Comparison of ENCODE assay signal across 1 cellular context in the genomic region with DNA sequence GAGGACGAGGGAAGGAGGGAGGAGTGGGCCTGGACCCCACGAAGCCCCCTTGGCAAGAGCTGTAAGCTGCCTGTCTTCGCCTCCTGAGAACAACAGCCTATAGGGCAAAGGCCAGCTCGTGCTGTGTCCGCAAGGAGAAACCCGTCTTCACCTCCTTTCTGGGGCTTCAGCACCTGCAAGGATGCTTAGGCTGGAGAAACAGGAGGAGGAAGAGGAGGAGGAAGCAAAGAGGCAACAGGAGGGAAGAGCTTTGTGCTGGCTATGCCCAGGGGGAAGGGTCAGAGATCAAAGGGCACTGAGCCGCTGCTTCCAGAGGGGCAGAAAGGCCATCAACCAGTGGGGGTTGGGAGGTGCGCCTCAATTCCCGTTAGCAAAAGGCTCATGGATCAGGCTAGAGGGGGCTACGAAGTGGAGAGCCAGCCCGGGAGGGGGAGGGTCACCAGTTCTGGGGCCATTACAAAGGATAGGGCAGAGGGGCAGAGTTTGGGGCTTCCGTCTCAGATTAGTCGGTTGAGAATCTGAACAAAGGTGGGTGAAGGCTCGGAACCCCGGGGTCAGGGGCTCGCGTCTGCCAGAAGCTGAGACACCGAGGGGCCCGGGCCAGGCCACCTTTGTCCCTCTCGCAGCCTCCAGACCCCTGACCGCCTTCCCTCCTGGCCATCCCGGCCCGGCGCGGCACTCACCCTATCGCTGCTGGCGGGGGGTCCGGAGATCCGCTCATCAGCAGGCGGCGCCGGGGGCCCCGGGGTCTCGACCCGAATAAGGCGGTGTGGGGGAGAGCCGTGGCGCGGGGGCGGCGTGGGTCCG.
TF ChIP-seq lines count a peak whose summit lies in the region.

No MANE protein-coding gene starts in this region.

TF ChIP-seq in HepG2, 621 proteins besides CTCF, POLR2A, EP300 and RAD21 (continued from another document and continues in another):
- TF ChIP-seq ZFP90 (CRISPR knock-in tag; IDR thresholded peaks at IDR 0.05; ENCODE audit: borderline replicate concordance) (no peak), AGO2 (optimal IDR thresholded peaks at IDR 0.05; ENCODE audit: low read depth, low read length) (peak; percentile 44), MEIS1 (CRISPR knock-in tag; IDR thresholded peaks at IDR 0.05; ENCODE audit: borderline replicate concordance) (no peak), ZFX (CRISPR knock-in tag; IDR thresholded peaks at IDR 0.05; ENCODE audit: low read depth) (peak; percentile 57), ZNF556 (CRISPR knock-in tag; IDR thresholded peaks at IDR 0.05; ENCODE audit: borderline replicate concordance) (0 out of 2 replicates have a peak, but pooled peaks have one; percentile 52), TBX2 (CRISPR knock-in tag; IDR thresholded peaks at IDR 0.05; ENCODE audit: borderline replicate concordance) (peak; percentile 30; the same call in 1 of the 2 replicates), SOX6 (IDR thresholded peaks at IDR 0.05) (no peak), SOX6 (CRISPR knock-in tag; IDR thresholded peaks at IDR 0.05) (peak; percentile 48; the same call in 1 of the 2 replicates), ZNF562 (CRISPR knock-in tag; IDR thresholded peaks at IDR 0.05; ENCODE audit: borderline replicate concordance) (no peak), SAFB2 (CRISPR knock-in tag; IDR thresholded peaks at IDR 0.05; ENCODE audit: borderline replicate concordance, low read depth) (0 out of 2 replicates have a peak, but pooled peaks have one; percentile 40), ZNF160 (CRISPR knock-in tag; IDR thresholded peaks at IDR 0.05) (0 out of 2 replicates have a peak, but pooled peaks have one; percentile 54), BRD4 (CRISPR knock-in tag; IDR thresholded peaks at IDR 0.05) (no peak), MTA1 (CRISPR knock-in tag; IDR thresholded peaks at IDR 0.05; ENCODE audit: borderline replicate concordance) (peak; percentile 82; the same call in 1 of the 2 replicates), HOXA5 (CRISPR knock-in tag; IDR thresholded peaks at IDR 0.05) (0 out of 2 replicates have a peak, but pooled peaks have one; percentile 27), EZH2 (conservative IDR thresholded peaks at IDR 0.05; ENCODE audit: low read depth, low read length) (no peak), ZFP41 (CRISPR knock-in tag; IDR thresholded peaks at IDR 0.05; ENCODE audit: borderline replicate concordance) (no peak), PHB2 (IDR thresholded peaks at IDR 0.05; ENCODE audit: partially characterized antibody) (no peak), TARDBP (CRISPR knock-in tag; IDR thresholded peaks at IDR 0.05) (0 out of 2 replicates have a peak, but pooled peaks have one; percentile 40), MYNN (CRISPR knock-in tag; IDR thresholded peaks at IDR 0.05; ENCODE audit: low read depth) (no peak), MAFG (CRISPR knock-in tag; IDR thresholded peaks at IDR 0.05) (no peak), CHD4 (IDR thresholded peaks at IDR 0.05; ENCODE audit: borderline replicate concordance, low read length) (no peak), FOXC1 (CRISPR knock-in tag; IDR thresholded peaks at IDR 0.05; ENCODE audit: borderline replicate concordance) (0 out of 2 replicates have a peak, but pooled peaks have one; percentile 44), SAP130 (CRISPR knock-in tag; IDR thresholded peaks at IDR 0.05; ENCODE audit: low read depth) (peak; percentile 71), ZNF17 (CRISPR knock-in tag; IDR thresholded peaks at IDR 0.05) (no peak), KDM5B (CRISPR knock-in tag; IDR thresholded peaks at IDR 0.05; ENCODE audit: borderline replicate concordance) (peak; percentile 35; the same call in 1 of the 2 replicates), DPF2 (CRISPR knock-in tag; IDR thresholded peaks at IDR 0.05; ENCODE audit: borderline replicate concordance, low read depth) (no peak), NR2C2 (CRISPR knock-in tag; IDR thresholded peaks at IDR 0.05; ENCODE audit: borderline replicate concordance) (peak; percentile 96), DNMT1 (CRISPR knock-in tag; IDR thresholded peaks at IDR 0.05) (0 out of 2 replicates have a peak, but pooled peaks have one; percentile 65), SALL2 (CRISPR knock-in tag; IDR thresholded peaks at IDR 0.05) (peak; percentile 45; the same call in 1 of the 2 replicates), ELF3 (CRISPR knock-in tag; IDR thresholded peaks at IDR 0.05) (peak; percentile 75; the same call in 1 of the 2 replicates), ZNF225 (CRISPR knock-in tag; IDR thresholded peaks at IDR 0.05) (0 out of 2 replicates have a peak, but pooled peaks have one; percentile 43), KLF12 (CRISPR knock-in tag; IDR thresholded peaks at IDR 0.05; ENCODE audit: borderline replicate concordance) (no peak), ZNF577 (CRISPR knock-in tag; IDR thresholded peaks at IDR 0.05; ENCODE audit: borderline replicate concordance, low read depth) (no peak)
- TF ChIP-seq, protein P1, sequence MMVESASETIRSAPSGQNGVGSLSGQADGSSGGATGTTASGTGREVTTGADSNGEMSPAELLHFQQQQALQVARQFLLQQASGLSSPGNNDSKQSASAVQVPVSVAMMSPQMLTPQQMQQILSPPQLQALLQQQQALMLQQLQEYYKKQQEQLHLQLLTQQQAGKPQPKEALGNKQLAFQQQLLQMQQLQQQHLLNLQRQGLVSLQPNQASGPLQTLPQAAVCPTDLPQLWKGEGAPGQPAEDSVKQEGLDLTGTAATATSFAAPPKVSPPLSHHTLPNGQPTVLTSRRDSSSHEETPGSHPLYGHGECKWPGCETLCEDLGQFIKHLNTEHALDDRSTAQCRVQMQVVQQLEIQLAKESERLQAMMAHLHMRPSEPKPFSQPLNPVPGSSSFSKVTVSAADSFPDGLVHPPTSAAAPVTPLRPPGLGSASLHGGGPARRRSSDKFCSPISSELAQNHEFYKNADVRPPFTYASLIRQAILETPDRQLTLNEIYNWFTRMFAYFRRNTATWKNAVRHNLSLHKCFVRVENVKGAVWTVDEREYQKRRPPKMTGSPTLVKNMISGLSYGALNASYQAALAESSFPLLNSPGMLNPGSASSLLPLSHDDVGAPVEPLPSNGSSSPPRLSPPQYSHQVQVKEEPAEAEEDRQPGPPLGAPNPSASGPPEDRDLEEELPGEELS (CRISPR knock-in tag; IDR thresholded peaks at IDR 0.05), result no peak
- TF ChIP-seq, protein P2, sequence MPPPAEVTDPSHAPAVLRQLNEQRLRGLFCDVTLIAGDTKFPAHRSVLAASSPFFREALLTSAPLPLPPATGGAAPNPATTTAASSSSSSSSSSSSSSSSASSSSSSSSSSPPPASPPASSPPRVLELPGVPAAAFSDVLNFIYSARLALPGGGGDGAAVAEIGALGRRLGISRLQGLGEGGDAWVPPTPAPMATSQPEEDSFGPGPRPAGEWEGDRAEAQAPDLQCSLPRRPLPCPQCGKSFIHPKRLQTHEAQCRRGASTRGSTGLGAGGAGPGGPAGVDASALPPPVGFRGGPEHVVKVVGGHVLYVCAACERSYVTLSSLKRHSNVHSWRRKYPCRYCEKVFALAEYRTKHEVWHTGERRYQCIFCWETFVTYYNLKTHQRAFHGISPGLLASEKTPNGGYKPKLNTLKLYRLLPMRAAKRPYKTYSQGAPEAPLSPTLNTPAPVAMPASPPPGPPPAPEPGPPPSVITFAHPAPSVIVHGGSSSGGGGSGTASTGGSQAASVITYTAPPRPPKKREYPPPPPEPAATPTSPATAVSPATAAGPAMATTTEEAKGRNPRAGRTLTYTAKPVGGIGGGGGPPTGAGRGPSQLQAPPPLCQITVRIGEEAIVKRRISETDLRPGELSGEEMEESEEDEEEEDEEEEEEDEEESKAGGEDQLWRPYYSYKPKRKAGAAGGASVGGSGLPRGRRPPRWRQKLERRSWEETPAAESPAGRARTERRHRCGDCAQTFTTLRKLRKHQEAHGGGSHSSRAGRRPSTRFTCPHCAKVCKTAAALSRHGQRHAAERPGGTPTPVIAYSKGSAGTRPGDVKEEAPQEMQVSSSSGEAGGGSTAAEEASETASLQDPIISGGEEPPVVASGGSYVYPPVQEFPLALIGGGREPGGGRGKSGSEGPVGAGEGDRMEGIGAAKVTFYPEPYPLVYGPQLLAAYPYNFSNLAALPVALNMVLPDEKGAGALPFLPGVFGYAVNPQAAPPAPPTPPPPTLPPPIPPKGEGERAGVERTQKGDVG (CRISPR knock-in tag; IDR thresholded peaks at IDR 0.05; ENCODE audit: borderline replicate concordance), result 0 out of 2 replicates have a peak, but pooled peaks have one; percentile 27
- TF ChIP-seq, protein P3, sequence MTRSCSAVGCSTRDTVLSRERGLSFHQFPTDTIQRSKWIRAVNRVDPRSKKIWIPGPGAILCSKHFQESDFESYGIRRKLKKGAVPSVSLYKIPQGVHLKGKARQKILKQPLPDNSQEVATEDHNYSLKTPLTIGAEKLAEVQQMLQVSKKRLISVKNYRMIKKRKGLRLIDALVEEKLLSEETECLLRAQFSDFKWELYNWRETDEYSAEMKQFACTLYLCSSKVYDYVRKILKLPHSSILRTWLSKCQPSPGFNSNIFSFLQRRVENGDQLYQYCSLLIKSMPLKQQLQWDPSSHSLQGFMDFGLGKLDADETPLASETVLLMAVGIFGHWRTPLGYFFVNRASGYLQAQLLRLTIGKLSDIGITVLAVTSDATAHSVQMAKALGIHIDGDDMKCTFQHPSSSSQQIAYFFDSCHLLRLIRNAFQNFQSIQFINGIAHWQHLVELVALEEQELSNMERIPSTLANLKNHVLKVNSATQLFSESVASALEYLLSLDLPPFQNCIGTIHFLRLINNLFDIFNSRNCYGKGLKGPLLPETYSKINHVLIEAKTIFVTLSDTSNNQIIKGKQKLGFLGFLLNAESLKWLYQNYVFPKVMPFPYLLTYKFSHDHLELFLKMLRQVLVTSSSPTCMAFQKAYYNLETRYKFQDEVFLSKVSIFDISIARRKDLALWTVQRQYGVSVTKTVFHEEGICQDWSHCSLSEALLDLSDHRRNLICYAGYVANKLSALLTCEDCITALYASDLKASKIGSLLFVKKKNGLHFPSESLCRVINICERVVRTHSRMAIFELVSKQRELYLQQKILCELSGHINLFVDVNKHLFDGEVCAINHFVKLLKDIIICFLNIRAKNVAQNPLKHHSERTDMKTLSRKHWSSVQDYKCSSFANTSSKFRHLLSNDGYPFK (CRISPR knock-in tag; IDR thresholded peaks at IDR 0.05; ENCODE audit: borderline replicate concordance), result peak; percentile 18; the same call in 1 of the 2 replicates
- TF ChIP-seq, protein P4, sequence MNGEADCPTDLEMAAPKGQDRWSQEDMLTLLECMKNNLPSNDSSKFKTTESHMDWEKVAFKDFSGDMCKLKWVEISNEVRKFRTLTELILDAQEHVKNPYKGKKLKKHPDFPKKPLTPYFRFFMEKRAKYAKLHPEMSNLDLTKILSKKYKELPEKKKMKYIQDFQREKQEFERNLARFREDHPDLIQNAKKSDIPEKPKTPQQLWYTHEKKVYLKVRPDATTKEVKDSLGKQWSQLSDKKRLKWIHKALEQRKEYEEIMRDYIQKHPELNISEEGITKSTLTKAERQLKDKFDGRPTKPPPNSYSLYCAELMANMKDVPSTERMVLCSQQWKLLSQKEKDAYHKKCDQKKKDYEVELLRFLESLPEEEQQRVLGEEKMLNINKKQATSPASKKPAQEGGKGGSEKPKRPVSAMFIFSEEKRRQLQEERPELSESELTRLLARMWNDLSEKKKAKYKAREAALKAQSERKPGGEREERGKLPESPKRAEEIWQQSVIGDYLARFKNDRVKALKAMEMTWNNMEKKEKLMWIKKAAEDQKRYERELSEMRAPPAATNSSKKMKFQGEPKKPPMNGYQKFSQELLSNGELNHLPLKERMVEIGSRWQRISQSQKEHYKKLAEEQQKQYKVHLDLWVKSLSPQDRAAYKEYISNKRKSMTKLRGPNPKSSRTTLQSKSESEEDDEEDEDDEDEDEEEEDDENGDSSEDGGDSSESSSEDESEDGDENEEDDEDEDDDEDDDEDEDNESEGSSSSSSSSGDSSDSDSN (CRISPR knock-in tag; IDR thresholded peaks at IDR 0.05), result peak; percentile 53; the same call in 1 of the 2 replicates
- TF ChIP-seq, protein P5, sequence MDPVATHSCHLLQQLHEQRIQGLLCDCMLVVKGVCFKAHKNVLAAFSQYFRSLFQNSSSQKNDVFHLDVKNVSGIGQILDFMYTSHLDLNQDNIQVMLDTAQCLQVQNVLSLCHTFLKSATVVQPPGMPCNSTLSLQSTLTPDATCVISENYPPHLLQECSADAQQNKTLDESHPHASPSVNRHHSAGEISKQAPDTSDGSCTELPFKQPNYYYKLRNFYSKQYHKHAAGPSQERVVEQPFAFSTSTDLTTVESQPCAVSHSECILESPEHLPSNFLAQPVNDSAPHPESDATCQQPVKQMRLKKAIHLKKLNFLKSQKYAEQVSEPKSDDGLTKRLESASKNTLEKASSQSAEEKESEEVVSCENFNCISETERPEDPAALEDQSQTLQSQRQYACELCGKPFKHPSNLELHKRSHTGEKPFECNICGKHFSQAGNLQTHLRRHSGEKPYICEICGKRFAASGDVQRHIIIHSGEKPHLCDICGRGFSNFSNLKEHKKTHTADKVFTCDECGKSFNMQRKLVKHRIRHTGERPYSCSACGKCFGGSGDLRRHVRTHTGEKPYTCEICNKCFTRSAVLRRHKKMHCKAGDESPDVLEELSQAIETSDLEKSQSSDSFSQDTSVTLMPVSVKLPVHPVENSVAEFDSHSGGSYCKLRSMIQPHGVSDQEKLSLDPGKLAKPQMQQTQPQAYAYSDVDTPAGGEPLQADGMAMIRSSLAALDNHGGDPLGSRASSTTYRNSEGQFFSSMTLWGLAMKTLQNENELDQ (CRISPR knock-in tag; IDR thresholded peaks at IDR 0.05; ENCODE audit: borderline replicate concordance), result no peak
- TF ChIP-seq, protein P6, sequence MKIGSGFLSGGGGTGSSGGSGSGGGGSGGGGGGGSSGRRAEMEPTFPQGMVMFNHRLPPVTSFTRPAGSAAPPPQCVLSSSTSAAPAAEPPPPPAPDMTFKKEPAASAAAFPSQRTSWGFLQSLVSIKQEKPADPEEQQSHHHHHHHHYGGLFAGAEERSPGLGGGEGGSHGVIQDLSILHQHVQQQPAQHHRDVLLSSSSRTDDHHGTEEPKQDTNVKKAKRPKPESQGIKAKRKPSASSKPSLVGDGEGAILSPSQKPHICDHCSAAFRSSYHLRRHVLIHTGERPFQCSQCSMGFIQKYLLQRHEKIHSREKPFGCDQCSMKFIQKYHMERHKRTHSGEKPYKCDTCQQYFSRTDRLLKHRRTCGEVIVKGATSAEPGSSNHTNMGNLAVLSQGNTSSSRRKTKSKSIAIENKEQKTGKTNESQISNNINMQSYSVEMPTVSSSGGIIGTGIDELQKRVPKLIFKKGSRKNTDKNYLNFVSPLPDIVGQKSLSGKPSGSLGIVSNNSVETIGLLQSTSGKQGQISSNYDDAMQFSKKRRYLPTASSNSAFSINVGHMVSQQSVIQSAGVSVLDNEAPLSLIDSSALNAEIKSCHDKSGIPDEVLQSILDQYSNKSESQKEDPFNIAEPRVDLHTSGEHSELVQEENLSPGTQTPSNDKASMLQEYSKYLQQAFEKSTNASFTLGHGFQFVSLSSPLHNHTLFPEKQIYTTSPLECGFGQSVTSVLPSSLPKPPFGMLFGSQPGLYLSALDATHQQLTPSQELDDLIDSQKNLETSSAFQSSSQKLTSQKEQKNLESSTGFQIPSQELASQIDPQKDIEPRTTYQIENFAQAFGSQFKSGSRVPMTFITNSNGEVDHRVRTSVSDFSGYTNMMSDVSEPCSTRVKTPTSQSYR (CRISPR knock-in tag; IDR thresholded peaks at IDR 0.05; ENCODE audit: borderline replicate concordance), result peak; percentile 95
- TF ChIP-seq, protein P7, sequence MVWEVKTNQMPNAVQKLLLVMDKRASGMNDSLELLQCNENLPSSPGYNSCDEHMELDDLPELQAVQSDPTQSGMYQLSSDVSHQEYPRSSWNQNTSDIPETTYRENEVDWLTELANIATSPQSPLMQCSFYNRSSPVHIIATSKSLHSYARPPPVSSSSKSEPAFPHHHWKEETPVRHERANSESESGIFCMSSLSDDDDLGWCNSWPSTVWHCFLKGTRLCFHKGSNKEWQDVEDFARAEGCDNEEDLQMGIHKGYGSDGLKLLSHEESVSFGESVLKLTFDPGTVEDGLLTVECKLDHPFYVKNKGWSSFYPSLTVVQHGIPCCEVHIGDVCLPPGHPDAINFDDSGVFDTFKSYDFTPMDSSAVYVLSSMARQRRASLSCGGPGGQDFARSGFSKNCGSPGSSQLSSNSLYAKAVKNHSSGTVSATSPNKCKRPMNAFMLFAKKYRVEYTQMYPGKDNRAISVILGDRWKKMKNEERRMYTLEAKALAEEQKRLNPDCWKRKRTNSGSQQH (CRISPR knock-in tag; IDR thresholded peaks at IDR 0.05; ENCODE audit: low read depth), result 0 out of 2 replicates have a peak, but pooled peaks have one; percentile 50
